In the genomic region with DNA sequence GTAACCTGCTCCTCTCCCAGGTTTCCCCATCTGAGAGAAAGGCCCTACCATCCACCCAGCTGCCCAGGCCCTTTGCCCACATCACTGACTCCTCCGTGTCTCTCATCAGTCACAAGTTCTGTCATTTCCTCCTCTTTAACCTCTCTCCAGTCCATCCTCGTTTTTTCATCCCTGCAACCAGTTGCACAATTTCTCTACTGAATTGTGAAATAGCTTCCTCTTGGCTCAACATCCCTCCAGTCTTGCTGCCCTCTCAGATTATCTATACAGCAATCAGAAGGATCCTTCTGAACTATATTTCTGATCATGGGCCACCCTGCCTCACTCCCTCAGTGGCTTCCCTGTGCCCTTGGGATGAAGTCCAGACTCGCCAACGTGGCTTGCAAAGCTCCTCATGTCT, we compare ENCODE assay signal across 9 cellular contexts. TPM values are rescaled to one million over a fixed set of nuclear protein-coding genes. Genes with fewer than 3 reads are reported as not detected.
A peak's percentile ranks its signal among the peaks of the same experiment; 100 is the strongest.
DNase-seq lines count a peak whose midpoint lies in the region; ATAC-seq and TF ChIP-seq lines count a peak whose summit lies in the region.
"Had no signal": no experiment of that assay in that cellular context is flagged by ENCODE, and none has a peak within 500 bp of the region (broad histone marks: within the 10 kb centered on the region; RNA-seq: fewer than 3 reads in every experiment).

No MANE protein-coding gene starts in this region.

- H3K4me3 ChIP-seq in brain microvascular endothelial cell (ENCODE audit: low read depth, low read length): no peak overlapping the region
- H3K4me3 ChIP-seq in lung: no peak overlapping the region

- no peaks in the 10 kb centered on the region for H3K9me3 ChIP-seq in lung (ENCODE audit: control insufficient read depth in 2 of 2, insufficient read depth in 1 of 2, low read length in 1 of 2)

- in situ Hi-C loops in brain microvascular endothelial cell (cut with HindIII; ENCODE audit: low pct_ligation_motif_present, low sequenced_read_pairs): no loop called here

- no peak for TF ChIP-seq CTCF in brain microvascular endothelial cell (IDR thresholded peaks at IDR 0.05; ENCODE audit: low read depth, low read length, missing control alignments)
- TF ChIP-seq CTCF in lung (IDR thresholded peaks at IDR 0.05; ENCODE audit: control extremely low read depth, extremely low read depth): no peak
- TF ChIP-seq CTCF in GM10248 (IDR thresholded peaks at IDR 0.05; ENCODE audit: control extremely low read depth, extremely low read depth, low read depth, missing control alignments): no peak

- DNase-seq in AML-193 (lab: John Stamatoyannopoulos, UW) (peak; percentile 95 to 96), HuH-7.5 (ENCODE audit: low spot score) (peak; percentile 57), brain microvascular endothelial cell (peak; percentile 39), lung (ENCODE audit: low spot score) (peak; percentile 33), NCI-H345 treated with DMSO at 0.1 percent for 48 hours (lab: John Stamatoyannopoulos, UW; ENCODE audit: unreplicated experiment) (no peak), GM10248 (ENCODE audit: extremely low spot score) (no peak)
- no peak for DNase-seq in stimulated activated CD4-positive, alpha-beta T cell treated with anti-CD3 and anti-CD28 coated beads, Interleukin-1b, Interleukin-23, amount 100 ng/mL, for 48 hours
- DNase-seq: posterior cingulate gyrus had no signal

- POLR2A ChIA-PET in GM10248 (lab: Yijun Ruan, JAX): no interaction called here

- no peaks in the 10 kb centered on the region for H3K27me3 ChIP-seq in brain microvascular endothelial cell (replicated peaks)
- H3K27me3 ChIP-seq in lung (ENCODE audit: control insufficient read depth, insufficient read depth): no peaks in the 10 kb centered on the region

- no peak overlapping the region for H3K27ac ChIP-seq in brain microvascular endothelial cell
- no peak overlapping the region for H3K27ac ChIP-seq in lung (ENCODE audit: low read depth in 1 of 2, low read length in 1 of 2)

- WGBS in lung, 2 donors: 26% methylated on average over 4 of the region's 4 CpGs

- ATAC-seq in lung (ENCODE audit: insufficient read depth, low FRiP score) (peak; percentile 35), HG02973 (IDR thresholded peaks at IDR 0.05; ENCODE audit: unreplicated experiment) (no peak)

- peaks cover 0 to 3% of the 10 kb centered on the region in 2 donors for H3K4me1 ChIP-seq in lung (ENCODE audit: control insufficient read depth in 2 of 2, insufficient read depth in 2 of 2, low read length in 2 of 2)

- CTCF ChIA-PET in GM10248 (lab: Yijun Ruan, JAX): interaction anchor here (1.6 to 3.2 kb wide), 2 partner anchors 9 kb away, joined by 5 to 8 read pairs; no protein-coding TSS in a partner anchor

- no peaks in the 10 kb centered on the region for H3K36me3 ChIP-seq in brain microvascular endothelial cell (replicated peaks)
- H3K36me3 ChIP-seq in lung (ENCODE audit: control insufficient read depth in 2 of 2, insufficient read depth in 2 of 2, low read length in 2 of 2): peaks cover 6 to 15% of the 10 kb centered on the region in 2 donors

RNA-seq across cellular contexts. Expression of a gene that starts 6.8 kb away (rescaled TPM):
- 1 to 10 TPM; 4.6 to 9.7 TPM for total RNA-seq in lung
- 1 to 10 TPM; 1.9 to 2.2 TPM for polyA plus RNA-seq in lung

RNA-seq across cellular contexts. Expression of a gene that starts 7.0 kb away (rescaled TPM):
- total RNA-seq in lung: 10 to 100 TPM; 22.5 to 23.4 TPM
- 10 to 100 TPM; 17.6 to 20.4 TPM for polyA plus RNA-seq in lung

RNA-seq across cellular contexts. Expression of a gene that starts 56.4 kb away (rescaled TPM):
- 10 to 100 TPM; 39.2 to 76.1 TPM for total RNA-seq in lung
- 10 to 100 TPM; 31.5 to 31.6 TPM for polyA plus RNA-seq in lung

Comparison
In these comparisons a context has a peak if more than half of its experiments do, and no peak if none do; other contexts are left out.
1. DNase-seq: peak in AML-193 (2 of 2), HuH-7.5 (single experiment), brain microvascular endothelial cell (single experiment) and lung (single experiment); none in NCI-H345 treated with DMSO at 0.1 percent for 48 hours (single experiment), stimulated activated CD4-positive, alpha-beta T cell treated with anti-CD3 and anti-CD28 coated beads, Interleukin-1b, Interleukin-23, amount 100 ng/mL, for 48 hours (single experiment) and GM10248 (single experiment).